Comparison of ENCODE assay signal across 37 cellular contexts in the genomic region with DNA sequence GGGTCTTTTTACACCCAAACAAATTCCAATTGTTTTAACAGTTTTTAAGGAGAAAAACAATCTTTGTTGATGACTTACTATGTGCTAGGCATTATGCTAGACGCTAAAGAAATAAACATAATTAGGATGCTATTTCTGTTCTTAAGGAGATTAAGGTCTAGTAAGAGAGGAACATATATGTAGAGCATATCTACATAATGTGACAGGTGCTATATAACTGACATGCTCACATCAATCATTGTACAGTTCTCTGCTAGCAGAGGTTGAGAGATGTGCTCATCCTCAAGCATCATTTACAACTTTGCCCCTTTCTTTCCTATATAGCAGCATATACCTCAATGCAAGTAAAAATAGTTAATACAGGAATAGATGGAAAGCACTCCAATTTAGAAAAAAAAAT. TPM values are rescaled to one million over a fixed set of nuclear protein-coding genes. Genes with fewer than 3 reads are reported as not detected.
"Had no signal": no experiment of that assay in that cellular context is flagged by ENCODE, and none has a peak within 500 bp of the region (broad histone marks: within the 10 kb centered on the region; RNA-seq: fewer than 3 reads in every experiment).

No MANE protein-coding gene starts in this region.

- H3K36me3 Mint-ChIP-seq: activated CD4-positive, alpha-beta memory T cell treated with anti-CD3 and anti-CD28 coated beads for 36 hours; activated naive CD4-positive, alpha-beta T cell treated with anti-CD3 and anti-CD28 coated beads, Interleukin-2, amount 50 U/mL, for 72 hours; activated naive CD8-positive, alpha-beta T cell treated with anti-CD3 and anti-CD28 coated beads for 36 hours had no signal

- H3K9me3 ChIP-seq: adrenal gland, body of pancreas, breast epithelium had no signal

- H3K27ac ChIP-seq: adrenal gland, body of pancreas, brain microvascular endothelial cell, breast epithelium, VCaP had no signal

- H3K4me1 ChIP-seq: breast epithelium had no signal

- DNase-seq: activated B cell treated with CpG ODN at 0.5 μM for 24 hours; activated CD4-positive, alpha-beta memory T cell treated with anti-CD3 and anti-CD28 coated beads for 36 hours; activated CD4-positive, alpha-beta T cell treated with anti-CD3 and anti-CD28 coated beads for 4 hours; activated CD4-positive, alpha-beta T cell treated with anti-CD3 and anti-CD28 coated beads, Interleukin-2, amount 10 ng/mL, durations not matched to agents 24 days and 14 days; activated CD4-positive, alpha-beta T cell treated with anti-CD3 and anti-CD28 coated beads, Interleukin-2, amount 50 U/mL, for 1 hour; activated CD4-positive, alpha-beta T cell treated with anti-CD3 and anti-CD28 coated beads, Interleukin-2, amount 50 U/mL, for 4 hours; activated CD4-positive, CD25-positive, alpha-beta regulatory T cell treated with anti-CD3 and anti-CD28 coated beads, Interleukin-2, amount 50 U/mL, for 72 hours; activated CD8-positive, alpha-beta memory T cell treated with anti-CD3 and anti-CD28 coated beads, Interleukin-2, amount 50 U/mL, for 4 hours; activated CD8-positive, alpha-beta T cell treated with anti-CD3 and anti-CD28 coated beads for 36 hours; activated effector memory CD4-positive, alpha-beta T cell treated with anti-CD3 and anti-CD28 coated beads, Interleukin-2, amount 50 U/mL, for 16 hours; activated gamma-delta T cell treated with Interleukin-2 at 50 U/mL for 16 hours; activated naive CD4-positive, alpha-beta T cell; activated naive CD4-positive, alpha-beta T cell treated with anti-CD3 and anti-CD28 coated beads for 36 hours; activated naive CD4-positive, alpha-beta T cell treated with anti-CD3 and anti-CD28 coated beads, Interleukin-2, amount 50 U/mL, for 16 hours; activated naive CD8-positive, alpha-beta T cell treated with anti-CD3 and anti-CD28 coated beads for 36 hours; activated T-cell treated with anti-CD3 and anti-CD28 coated beads for 4 hours; activated T-cell treated with anti-CD3 and anti-CD28 coated beads, Interleukin-2, amount 50 U/mL, for 1 hour; activated T-cell treated with anti-CD3 and anti-CD28 coated beads, Interleukin-2, amount 50 U/mL, for 4 hours; activated T-cell treated with anti-CD3 and anti-CD28 coated beads, Interleukin-2, amount 50 U/mL, for 72 hours; adrenal gland; amniotic stem cell; aorta; body of pancreas; brain microvascular endothelial cell; caudate nucleus; SW 1271; T-helper 1 cell; T-helper 2 cell; T-helper 9 cell had no signal

- H3K9me3 Mint-ChIP-seq: activated B cell treated with CpG ODN at 0.5 μM for 24 hours; activated CD4-positive, alpha-beta memory T cell treated with anti-CD3 and anti-CD28 coated beads for 36 hours; activated CD4-positive, alpha-beta T cell treated with anti-CD3 and anti-CD28 coated beads, Interleukin-2, amount 10 ng/mL, durations not matched to agents 24 days and 14 days; activated CD8-positive, alpha-beta T cell treated with anti-CD3 and anti-CD28 coated beads for 36 hours; activated naive CD4-positive, alpha-beta T cell treated with anti-CD3 and anti-CD28 coated beads for 36 hours; activated naive CD4-positive, alpha-beta T cell treated with anti-CD3 and anti-CD28 coated beads, Interleukin-2, amount 50 U/mL, for 72 hours; activated naive CD8-positive, alpha-beta T cell treated with anti-CD3 and anti-CD28 coated beads for 36 hours; activated T-cell treated with anti-CD3 and anti-CD28 coated beads, Interleukin-2, amount 50 U/mL, for 4 hours; activated T-cell treated with anti-CD3 and anti-CD28 coated beads, Interleukin-2, amount 50 U/mL, for 72 hours; activated T-helper 1 cell treated with anti-CD3 and anti-CD28 coated beads, Interleukin-12 subunit alpha, Interleukin-12 subunit beta, Interleukin-2, Interleukin-4 antibody, amounts not matched to agents 30 ng/mL and 10 ng/mL and 1 ng/mL, durations not matched to agents 14 hours and 24 hours and 36 hours; activated T-helper 17 cell treated with anti-CD3 and anti-CD28 coated beads, Interleukin-2, amount 50 U/mL, for 72 hours; central memory CD8-positive, alpha-beta T cell; T-helper 1 cell treated with Interleukin-12 subunit alpha and Interleukin-12 subunit beta and Interleukin-4 antibody, amounts not matched to agents 30 μg/mL and 1 μg/mL, for 36 hours; T-helper 2 cell treated with Interferon-gamma antibody and Interleukin-4, amounts not matched to agents 5 μg/mL and 100 μg/mL, for 36 hours had no signal

- H3K27me3 Mint-ChIP-seq: activated B cell treated with CpG ODN at 0.5 μM for 24 hours; activated CD4-positive, alpha-beta memory T cell treated with anti-CD3 and anti-CD28 coated beads for 36 hours; activated CD4-positive, alpha-beta T cell treated with anti-CD3 and anti-CD28 coated beads, Interleukin-2, amount 10 ng/mL, durations not matched to agents 24 days and 14 days; activated CD8-positive, alpha-beta T cell treated with anti-CD3 and anti-CD28 coated beads for 36 hours; activated T-helper 17 cell treated with anti-CD3 and anti-CD28 coated beads, Interleukin-2, amount 50 U/mL, for 72 hours; central memory CD8-positive, alpha-beta T cell had no signal

- H3K27ac Mint-ChIP-seq: activated B cell treated with CpG ODN at 0.5 μM for 24 hours; activated CD4-positive, alpha-beta memory T cell treated with anti-CD3 and anti-CD28 coated beads for 36 hours; activated CD4-positive, alpha-beta T cell treated with anti-CD3 and anti-CD28 coated beads, Interleukin-2, amount 10 ng/mL, durations not matched to agents 24 days and 14 days; activated CD8-positive, alpha-beta T cell treated with anti-CD3 and anti-CD28 coated beads for 36 hours; activated naive CD4-positive, alpha-beta T cell treated with anti-CD3 and anti-CD28 coated beads for 36 hours; activated naive CD4-positive, alpha-beta T cell treated with anti-CD3 and anti-CD28 coated beads, Interleukin-2, amount 50 U/mL, for 72 hours; activated naive CD8-positive, alpha-beta T cell treated with anti-CD3 and anti-CD28 coated beads for 36 hours; activated T-cell treated with anti-CD3 and anti-CD28 coated beads, Interleukin-2, amount 50 U/mL, for 72 hours; activated T-helper 1 cell treated with anti-CD3 and anti-CD28 coated beads, Interleukin-12 subunit alpha, Interleukin-12 subunit beta, Interleukin-2, Interleukin-4 antibody, amounts not matched to agents 30 ng/mL and 10 ng/mL and 1 ng/mL, durations not matched to agents 14 hours and 24 hours and 36 hours; activated T-helper 17 cell treated with anti-CD3 and anti-CD28 coated beads, Interleukin-2, amount 50 U/mL, for 72 hours; T-helper 1 cell treated with Interleukin-12 subunit alpha and Interleukin-12 subunit beta and Interleukin-4 antibody, amounts not matched to agents 30 μg/mL and 1 μg/mL, for 36 hours; T-helper 2 cell treated with Interferon-gamma antibody and Interleukin-4, amounts not matched to agents 5 μg/mL and 100 μg/mL, for 36 hours had no signal

- H3K27me3 ChIP-seq: adrenal gland, body of pancreas, brain microvascular endothelial cell, breast epithelium had no signal

- H3K4me3 ChIP-seq: adrenal gland, body of pancreas, breast epithelium had no signal

- ATAC-seq: activated CD8-positive, alpha-beta T cell treated with anti-CD3 and anti-CD28 coated beads for 36 hours; activated naive CD4-positive, alpha-beta T cell treated with anti-CD3 and anti-CD28 coated beads, Interleukin-2, amount 50 U/mL, for 72 hours; activated T-cell treated with anti-CD3 and anti-CD28 coated beads, Interleukin-2, amount 50 U/mL, for 4 hours; activated T-cell treated with anti-CD3 and anti-CD28 coated beads, Interleukin-2, amount 50 U/mL, for 72 hours; activated T-helper 17 cell treated with anti-CD3 and anti-CD28 coated beads, Interleukin-2, amount 50 U/mL, for 72 hours; body of pancreas had no signal

- H3K36me3 ChIP-seq: adrenal gland, brain microvascular endothelial cell, breast epithelium had no signal

- H3K4me1 Mint-ChIP-seq: activated B cell treated with CpG ODN at 0.5 μM for 24 hours; activated CD4-positive, alpha-beta T cell treated with anti-CD3 and anti-CD28 coated beads, Interleukin-2, amount 10 ng/mL, durations not matched to agents 24 days and 14 days; activated naive CD8-positive, alpha-beta T cell treated with anti-CD3 and anti-CD28 coated beads for 36 hours; activated T-helper 17 cell treated with anti-CD3 and anti-CD28 coated beads, Interleukin-2, amount 50 U/mL, for 72 hours; central memory CD8-positive, alpha-beta T cell had no signal

- H3K4me3 Mint-ChIP-seq: activated B cell treated with CpG ODN at 0.5 μM for 24 hours; activated CD4-positive, alpha-beta memory T cell treated with anti-CD3 and anti-CD28 coated beads for 36 hours; activated CD4-positive, alpha-beta T cell treated with anti-CD3 and anti-CD28 coated beads, Interleukin-2, amount 10 ng/mL, durations not matched to agents 24 days and 14 days; activated CD8-positive, alpha-beta T cell treated with anti-CD3 and anti-CD28 coated beads for 36 hours; activated naive CD4-positive, alpha-beta T cell treated with anti-CD3 and anti-CD28 coated beads for 36 hours; activated naive CD8-positive, alpha-beta T cell treated with anti-CD3 and anti-CD28 coated beads for 36 hours; activated T-cell treated with anti-CD3 and anti-CD28 coated beads, Interleukin-2, amount 50 U/mL, for 4 hours; activated T-cell treated with anti-CD3 and anti-CD28 coated beads, Interleukin-2, amount 50 U/mL, for 72 hours; activated T-helper 1 cell treated with anti-CD3 and anti-CD28 coated beads, Interleukin-12 subunit alpha, Interleukin-12 subunit beta, Interleukin-2, Interleukin-4 antibody, amounts not matched to agents 30 ng/mL and 10 ng/mL and 1 ng/mL, durations not matched to agents 14 hours and 24 hours and 36 hours; activated T-helper 17 cell treated with anti-CD3 and anti-CD28 coated beads, Interleukin-2, amount 50 U/mL, for 72 hours; central memory CD8-positive, alpha-beta T cell; T-helper 1 cell treated with Interleukin-12 subunit alpha and Interleukin-12 subunit beta and Interleukin-4 antibody, amounts not matched to agents 30 μg/mL and 1 μg/mL, for 36 hours; T-helper 2 cell treated with Interferon-gamma antibody and Interleukin-4, amounts not matched to agents 5 μg/mL and 100 μg/mL, for 36 hours had no signal

RNA-seq across cellular contexts. Expression of a gene that starts 37.5 kb away (rescaled TPM):
- total RNA-seq: activated CD4-positive, alpha-beta memory T cell treated with anti-CD3 and anti-CD28 coated beads for 36 hours; activated CD4-positive, alpha-beta T cell treated with anti-CD3 and anti-CD28 coated beads, Interleukin-2, amount 10 ng/mL, durations not matched to agents 24 days and 14 days; activated naive CD4-positive, alpha-beta T cell treated with anti-CD3 and anti-CD28 coated beads for 36 hours; activated naive CD4-positive, alpha-beta T cell treated with anti-CD3 and anti-CD28 coated beads, Interleukin-2, amount 50 U/mL, for 72 hours; activated naive CD8-positive, alpha-beta T cell treated with anti-CD3 and anti-CD28 coated beads for 36 hours; activated T-helper 1 cell treated with anti-CD3 and anti-CD28 coated beads, Interleukin-12 subunit alpha, Interleukin-12 subunit beta, Interleukin-2, Interleukin-4 antibody, amounts not matched to agents 30 ng/mL and 10 ng/mL and 1 ng/mL, durations not matched to agents 14 hours and 24 hours and 36 hours; activated T-helper 17 cell treated with anti-CD3 and anti-CD28 coated beads, Interleukin-2, amount 50 U/mL, for 72 hours had no signal
